ENCODE assay signal across 9 cellular contexts in the genomic region with DNA sequence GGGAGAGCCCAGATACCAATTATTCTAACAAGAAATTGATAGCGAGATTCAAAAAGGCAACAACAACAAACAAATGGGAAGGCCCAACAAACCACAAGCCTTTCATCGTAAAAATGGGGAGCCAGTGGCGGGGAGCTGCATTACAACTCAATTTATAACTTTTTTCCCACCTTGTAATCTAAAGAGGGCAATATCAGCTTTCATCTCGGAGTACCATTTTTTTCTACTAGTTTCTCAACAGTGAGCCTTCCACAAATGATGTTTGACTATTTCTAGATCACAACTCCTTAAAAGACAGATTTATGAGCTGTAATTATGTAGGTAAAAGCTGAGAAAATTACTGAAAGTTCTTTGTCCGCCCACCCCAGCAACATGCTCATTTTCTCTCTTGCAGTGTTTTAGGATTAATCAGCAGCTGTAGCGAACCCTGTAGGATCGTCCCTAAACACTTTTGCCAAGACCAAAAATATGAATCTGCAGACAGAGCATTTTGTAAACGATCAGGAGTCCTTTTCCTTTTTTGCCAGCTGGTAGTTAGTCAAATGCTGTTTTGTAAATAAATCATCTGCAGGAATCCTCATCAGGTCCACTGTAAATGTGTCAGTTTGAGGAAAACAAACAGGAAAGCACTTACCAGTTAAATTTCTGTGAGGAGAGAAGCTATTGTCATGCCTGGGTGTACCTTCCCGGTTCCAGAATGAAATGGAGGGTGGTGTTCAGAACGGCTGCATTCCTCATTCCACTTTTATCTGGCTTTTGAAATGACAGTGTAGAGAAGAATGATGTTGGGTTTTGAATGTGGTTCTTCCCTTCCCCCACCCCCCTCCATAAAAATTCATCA. TPM values are rescaled to one million over a fixed set of nuclear protein-coding genes. Genes with fewer than 3 reads are reported as not detected.
DNase-seq lines count a peak whose midpoint lies in the region; FAIRE-seq and TF ChIP-seq lines count a peak whose summit lies in the region.
"Had no signal": no experiment of that assay in that cellular context is flagged by ENCODE, and none has a peak within 500 bp of the region (broad histone marks: within the 10 kb centered on the region; RNA-seq: fewer than 3 reads in every experiment).

No MANE protein-coding gene starts in this region.

- H3K4me1 ChIP-seq in Karpas-422 (ENCODE audit: low read length), result no peaks in the 10 kb centered on the region

- no peak overlapping the region for H3K27ac ChIP-seq in Karpas-422 (ENCODE audit: low read length)

- 0 out of 2 replicates have a peak overlapping the region, but pooled peaks have one; percentile 53 for H2AFZ ChIP-seq in Karpas-422 (ENCODE audit: low read length)

- H3K36me3 Mint-ChIP-seq in mesothelial cell of epicardium, result no peaks in the 10 kb centered on the region

- H3K4me3 ChIP-seq in AG09309 (ENCODE audit: control insufficient read depth, low read depth, low read length) (peak overlapping the region; percentile 59), Karpas-422 (ENCODE audit: low read length) (no peak overlapping the region), bronchial epithelial cell (ENCODE audit: low read depth, low read length) (peak overlapping the region; percentile 16), H7 (ENCODE audit: insufficient read depth, low read depth, low read length) (no peak overlapping the region)

- no peak overlapping the region for H3K4me2 ChIP-seq in Karpas-422 (ENCODE audit: low read depth, low read length, poor library complexity, severe bottlenecking)

- no peaks in the 10 kb centered on the region for H3K36me3 ChIP-seq in Karpas-422 (ENCODE audit: insufficient read depth, low read length)
- H3K36me3 ChIP-seq in bronchial epithelial cell (ENCODE audit: control insufficient read depth, insufficient read depth, low read length), result no peaks in the 10 kb centered on the region
- H3K36me3 ChIP-seq in H7 (replicated peaks; ENCODE audit: control insufficient read depth, insufficient read depth, low read length), result no peaks in the 10 kb centered on the region

- no peaks in the 10 kb centered on the region for H3K9me3 Mint-ChIP-seq in mesothelial cell of epicardium

- no peak for FAIRE-seq in bronchial epithelial cell (lab: Jason Lieb, UNC)

- H3K79me2 ChIP-seq in Karpas-422 (ENCODE audit: low read length), result no peaks in the 10 kb centered on the region

- H3K27ac Mint-ChIP-seq in mesothelial cell of epicardium, result peak overlapping the region; percentile 87

- H4K20me1 ChIP-seq in Karpas-422 (ENCODE audit: insufficient read depth, low read depth, low read length), result no peaks in the 10 kb centered on the region

- H3K4me1 Mint-ChIP-seq in mesothelial cell of epicardium, result peaks cover 31% of the 10 kb centered on the region

- no peak overlapping the region for H3K9ac ChIP-seq in Karpas-422 (ENCODE audit: low read length)

- H3K27me3 Mint-ChIP-seq in mesothelial cell of epicardium (ENCODE audit: low read depth), result no peaks in the 10 kb centered on the region

- TF ChIP-seq CTCF in AG09309 (IDR thresholded peaks at IDR 0.05; ENCODE audit: control insufficient read depth, insufficient read depth, low read depth, low read length, missing control alignments) (peak; percentile 23), bronchial epithelial cell (IDR thresholded peaks at IDR 0.05; ENCODE audit: insufficient read depth, low read length, severe bottlenecking) (no peak), mesothelial cell of epicardium (IDR thresholded peaks at IDR 0.05; ENCODE audit: unreplicated experiment) (no peak)

- peak overlapping the region; percentile 50 for H3K4me3 Mint-ChIP-seq in mesothelial cell of epicardium

- H3K27me3 ChIP-seq in Karpas-422 (ENCODE audit: low read length), result no peaks in the 10 kb centered on the region
- peaks cover 4% of the 10 kb centered on the region for H3K27me3 ChIP-seq in bronchial epithelial cell (ENCODE audit: control insufficient read depth, insufficient read depth, low read length)
- no peaks in the 10 kb centered on the region for H3K27me3 ChIP-seq in H7 (ENCODE audit: control insufficient read depth, insufficient read depth, low read length)

- H3K9me3 ChIP-seq in Karpas-422 (ENCODE audit: low read length), result no peaks in the 10 kb centered on the region

- peak; percentile 78 for DNase-seq in AG09309 (ENCODE audit: low read depth)
- no peak for DNase-seq in Karpas-422
- DNase-seq in bronchial epithelial cell (ENCODE audit: low read depth), result peak; percentile 19
- DNase-seq in mesothelial cell of epicardium (ENCODE audit: low spot score in 2 of 2, unreplicated experiment in 2 of 2), result no peak
- DNase-seq in OCI-M2 (lab: John Stamatoyannopoulos, UW; ENCODE audit: unreplicated experiment), result no peak
- no peak for DNase-seq in H7
- DNase-seq in activated CD4-positive, CD25-positive, alpha-beta regulatory T cell treated with anti-CD3 and anti-CD28 coated beads, Interleukin-2, amount 50 U/mL, for 72 hours, result no peak
- DNase-seq in activated naive CD4-positive, alpha-beta T cell treated with Interleukin-2 at 50 U/mL for 16 hours, result no peak
- DNase-seq: GOT3 had no signal

- H3K9me2 ChIP-seq in Karpas-422 (replicated peaks; ENCODE audit: insufficient read depth, low read length), result no peaks in the 10 kb centered on the region

RNA-seq across cellular contexts. Expression of a gene that starts 53.2 kb away (rescaled TPM):
- 588 and 786 TPM in 2 replicates for total RNA-seq in Karpas-422 (2014; rRNA removed; shearing (Covaris generic); ENCODE audit: low replicate concordance)
- total RNA-seq in bronchial epithelial cell (816 and 1,045 TPM in 2 replicates), mesothelial cell of epicardium (483 to 501 TPM (median 491 TPM) in 3 replicates)
- 503 and 686 TPM in 2 replicates for total RNA-seq in H7 (2014; rRNA removed; shearing (Covaris generic))

RNA-seq across cellular contexts. Expression of a gene that starts 53.6 kb away (rescaled TPM):
- 76.4 and 83.6 TPM in 2 replicates for total RNA-seq in Karpas-422 (2014; rRNA removed; shearing (Covaris generic); ENCODE audit: low replicate concordance)
- total RNA-seq in bronchial epithelial cell, result 72.5 and 103 TPM in 2 replicates
- total RNA-seq in mesothelial cell of epicardium, result 59.6 to 62.5 TPM (median 61.5 TPM) in 3 replicates
- 93.7 and 115 TPM in 2 replicates for total RNA-seq in H7 (2014; rRNA removed; shearing (Covaris generic))

Comparison
In these comparisons a context has a peak if more than half of its experiments do, and no peak if none do; other contexts are left out.
1. DNase-seq: peak in AG09309 (single experiment) and bronchial epithelial cell (single experiment); none in Karpas-422 (single experiment), mesothelial cell of epicardium (0 of 2), OCI-M2 (single experiment), H7 (single experiment), activated CD4-positive, CD25-positive, alpha-beta regulatory T cell treated with anti-CD3 and anti-CD28 coated beads, Interleukin-2, amount 50 U/mL, for 72 hours (single experiment) and activated naive CD4-positive, alpha-beta T cell treated with Interleukin-2 at 50 U/mL for 16 hours (single experiment).
2. H3K4me3 ChIP-seq: peak in AG09309 (single experiment) and bronchial epithelial cell (single experiment); none in Karpas-422 (single experiment) and H7 (single experiment).